ENCODE assay signal across 17 cellular contexts in the genomic region with DNA sequence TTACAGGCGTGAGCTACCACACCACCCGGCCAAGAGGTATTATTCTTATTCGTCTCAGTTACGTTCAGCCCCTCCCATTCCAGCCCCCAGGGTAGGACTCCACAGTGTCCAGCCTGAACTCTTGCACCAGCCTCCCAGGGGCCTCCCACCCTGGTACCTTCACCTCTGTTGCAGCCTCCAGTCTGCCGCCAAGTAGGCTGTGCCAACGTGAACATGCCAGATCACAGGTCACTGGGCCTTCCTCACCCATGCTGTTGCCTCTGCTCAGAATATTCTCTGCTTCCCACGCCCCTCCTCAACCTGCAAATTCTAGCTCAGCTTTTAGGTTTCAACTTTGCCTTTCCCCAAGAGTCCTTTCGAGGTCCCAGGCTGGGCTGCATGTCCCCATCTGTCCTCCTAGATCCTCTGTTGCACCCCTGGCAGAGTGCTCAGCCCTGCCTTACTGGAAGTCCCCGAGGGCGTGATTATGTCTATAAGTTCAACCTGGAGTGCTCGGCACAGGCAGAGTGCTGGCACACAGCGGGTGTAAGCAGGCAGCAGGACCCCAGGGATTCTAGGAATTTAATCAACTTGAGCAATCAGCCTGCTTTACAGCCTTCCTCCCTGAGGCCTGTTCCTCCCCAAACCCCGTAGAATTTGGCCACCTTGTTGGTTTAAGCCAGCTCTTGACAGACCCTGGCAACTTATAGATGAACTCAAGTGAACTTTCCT. TPM values are rescaled to one million over a fixed set of nuclear protein-coding genes. Genes with fewer than 3 reads are reported as not detected.
DNase-seq lines count a peak whose midpoint lies in the region; ATAC-seq and TF ChIP-seq lines count a peak whose summit lies in the region.
"Had no signal": no experiment of that assay in that cellular context is flagged by ENCODE, and none has a peak within 500 bp of the region (broad histone marks: within the 10 kb centered on the region; RNA-seq: fewer than 3 reads in every experiment).

No MANE protein-coding gene starts in this region.

- no peak overlapping the region for H3K9ac ChIP-seq in mammary epithelial cell (ENCODE audit: insufficient read depth, low read length)

- no peaks in the 10 kb centered on the region for H4K20me1 ChIP-seq in mammary epithelial cell (ENCODE audit: insufficient read depth, low read length)

- H3K27me3 ChIP-seq in mammary epithelial cell (ENCODE audit: insufficient read depth, low read length), result no peaks in the 10 kb centered on the region
- H3K27me3 ChIP-seq in SJCRH30, result 0 out of 2 replicates have a peak, but pooled peaks cover 2% of the 10 kb centered on the region

- H3K36me3 ChIP-seq in mammary epithelial cell (ENCODE audit: insufficient read depth, low read length) (no peaks in the 10 kb centered on the region), SJCRH30 (no peaks in the 10 kb centered on the region)

- H3K4me3 ChIP-seq in mammary epithelial cell (replicated peaks in 1 of 3; ENCODE audit: insufficient read depth in 1 of 3, low read depth in 2 of 3, low read length in 3 of 3), result no peak overlapping the region
- no peak overlapping the region for H3K4me3 ChIP-seq in SJCRH30
- H3K4me3 ChIP-seq: skin epidermis had no signal

- H3K4me3 Mint-ChIP-seq in MCF 10A (ENCODE audit: unreplicated experiment), result no peak overlapping the region
- H3K4me3 Mint-ChIP-seq in activated CD4-positive, alpha-beta T cell treated with anti-CD3 and anti-CD28 coated beads, Interleukin-2, amount 10 ng/mL, durations not matched to agents 24 days and 14 days, result no peak overlapping the region
- H3K4me3 Mint-ChIP-seq: activated naive CD4-positive, alpha-beta T cell treated with anti-CD3 and anti-CD28 coated beads, Interleukin-2, amount 10 ng/mL, durations not matched to agents 7 days and 5 days; naive thymus-derived CD4-positive, alpha-beta T cell had no signal

- H3K4me1 ChIP-seq in mammary epithelial cell (ENCODE audit: insufficient read depth, low read length) (no peaks in the 10 kb centered on the region), SJCRH30 (peaks cover 4% of the 10 kb centered on the region; the same call in 1 of the 2 replicates)

- peaks cover 4% of the 10 kb centered on the region for H3K36me3 Mint-ChIP-seq in MCF 10A (ENCODE audit: insufficient read depth, unreplicated experiment)
- no peaks in the 10 kb centered on the region for H3K36me3 Mint-ChIP-seq in activated CD4-positive, alpha-beta T cell treated with anti-CD3 and anti-CD28 coated beads, Interleukin-2, amount 10 ng/mL, durations not matched to agents 24 days and 14 days (ENCODE audit: low read depth)
- H3K36me3 Mint-ChIP-seq: activated naive CD4-positive, alpha-beta T cell treated with anti-CD3 and anti-CD28 coated beads, Interleukin-2, amount 10 ng/mL, durations not matched to agents 7 days and 5 days; naive thymus-derived CD4-positive, alpha-beta T cell had no signal

- no peak overlapping the region for H3K27ac ChIP-seq in mammary epithelial cell (ENCODE audit: insufficient read depth, low read depth, low read length)
- H3K27ac ChIP-seq in SJCRH30, result no peak overlapping the region
- H3K27ac ChIP-seq: skin epidermis had no signal

- no peak overlapping the region for H3K4me2 ChIP-seq in mammary epithelial cell (ENCODE audit: insufficient read depth, low read depth, low read length)

- H3K27ac Mint-ChIP-seq in MCF 10A (ENCODE audit: low read depth, unreplicated experiment), result peak overlapping the region; percentile 57
- H3K27ac Mint-ChIP-seq in activated CD4-positive, alpha-beta T cell treated with anti-CD3 and anti-CD28 coated beads, Interleukin-2, amount 10 ng/mL, durations not matched to agents 24 days and 14 days, result no peak overlapping the region
- H3K27ac Mint-ChIP-seq: activated naive CD4-positive, alpha-beta T cell treated with anti-CD3 and anti-CD28 coated beads, Interleukin-2, amount 10 ng/mL, durations not matched to agents 7 days and 5 days had no signal

- DNase-seq in MCF 10A (ENCODE audit: unreplicated experiment), result peak; percentile 4
- no peak for DNase-seq in mammary epithelial cell
- DNase-seq in SJCRH30, result peak; percentile 35 to 40
- DNase-seq in sciatic nerve (ENCODE audit: low spot score), result no peak
- DNase-seq in activated CD4-positive, alpha-beta T cell treated with anti-CD3 and anti-CD28 coated beads, Interleukin-2, amount 10 ng/mL, durations not matched to agents 24 days and 14 days, result no peak
- no peak for DNase-seq in activated CD4-positive, alpha-beta T cell treated with anti-CD3 and anti-CD28 coated beads for 48 hours
- DNase-seq in stimulated activated CD8-positive, alpha-beta memory T cell treated with anti-CD3 and anti-CD28 coated beads, Interleukin-4, amount 100 ng/mL, for 48 hours, result no peak
- DNase-seq: activated CD4-positive, alpha-beta T cell treated with anti-CD3 and anti-CD28 coated beads, Interleukin-2, amount 50 U/mL, for 4 hours; activated naive CD4-positive, alpha-beta T cell treated with anti-CD3 and anti-CD28 coated beads, Interleukin-2, amount 10 ng/mL, durations not matched to agents 7 days and 5 days; activated T-cell treated with anti-CD3 and anti-CD28 coated beads, Interleukin-2, amount 50 U/mL, for 1 hour; COR-L47; naive thymus-derived CD4-positive, alpha-beta T cell; NCI-H187; NCI-H526 treated with DMSO at 0.1 percent for 48 hours; stimulated activated CD4-positive, alpha-beta T cell treated with anti-CD3 and anti-CD28 coated beads, Interleukin-2, amount 100 ng/mL, for 48 hours had no signal

- H3K4me1 Mint-ChIP-seq in MCF 10A (ENCODE audit: insufficient read depth, unreplicated experiment), result peaks cover 10% of the 10 kb centered on the region
- H3K4me1 Mint-ChIP-seq in activated CD4-positive, alpha-beta T cell treated with anti-CD3 and anti-CD28 coated beads, Interleukin-2, amount 10 ng/mL, durations not matched to agents 24 days and 14 days, result no peaks in the 10 kb centered on the region
- H3K4me1 Mint-ChIP-seq: activated naive CD4-positive, alpha-beta T cell treated with anti-CD3 and anti-CD28 coated beads, Interleukin-2, amount 10 ng/mL, durations not matched to agents 7 days and 5 days had no signal

- in situ Hi-C loops in mammary epithelial cell (cut with MboI; ENCODE audit: low sequenced_read_pairs in 2 of 2), result loop anchor here in 1 of 2 donors (10.0 kb wide), 1 partner anchor 446 kb away; no protein-coding TSS in a partner anchor

- H2AFZ ChIP-seq in mammary epithelial cell (ENCODE audit: low read depth, low read length), result no peak overlapping the region

- no peaks in the 10 kb centered on the region for H3K79me2 ChIP-seq in mammary epithelial cell (ENCODE audit: insufficient read depth, low read length)

- CTCF ChIA-PET in MCF 10A (lab: Yijun Ruan, JAX) (interaction anchor here (0.6 to 1.5 kb wide), 3 partner anchors 9 to 181 kb away, joined by 3 to 7 read pairs (median 3); partner anchors contain the start of genes PTRH1 and TTC16), mammary epithelial cell (lab: Charles Lee; ENCODE audit: low non-redundant PET) (no interaction called here)

- H3K9me3 Mint-ChIP-seq in MCF 10A (ENCODE audit: unreplicated experiment), result no peaks in the 10 kb centered on the region
- H3K9me3 Mint-ChIP-seq in activated CD4-positive, alpha-beta T cell treated with anti-CD3 and anti-CD28 coated beads, Interleukin-2, amount 10 ng/mL, durations not matched to agents 24 days and 14 days, result no peaks in the 10 kb centered on the region
- H3K9me3 Mint-ChIP-seq: activated naive CD4-positive, alpha-beta T cell treated with anti-CD3 and anti-CD28 coated beads, Interleukin-2, amount 10 ng/mL, durations not matched to agents 7 days and 5 days; naive thymus-derived CD4-positive, alpha-beta T cell had no signal

- no peaks in the 10 kb centered on the region for H3K27me3 Mint-ChIP-seq in MCF 10A (ENCODE audit: insufficient read depth, unreplicated experiment)
- H3K27me3 Mint-ChIP-seq in activated CD4-positive, alpha-beta T cell treated with anti-CD3 and anti-CD28 coated beads, Interleukin-2, amount 10 ng/mL, durations not matched to agents 24 days and 14 days, result peaks cover 5% of the 10 kb centered on the region

- TF ChIP-seq CTCF in MCF 10A (IDR thresholded peaks at IDR 0.05; ENCODE audit: unreplicated experiment), result no peak
- TF ChIP-seq CTCF in mammary epithelial cell (conservative IDR thresholded peaks at IDR 0.05 in 1 of 2, IDR thresholded peaks at IDR 0.05 in 1 of 2; ENCODE audit: extremely low read depth in 1 of 2, insufficient read depth in 1 of 2, low read depth in 1 of 2, low read length in 2 of 2), result no peak

- ATAC-seq in esophagus mucosa, result peak; percentile 45
- peak; percentile 32 for ATAC-seq in sciatic nerve
- ATAC-seq: naive thymus-derived CD4-positive, alpha-beta T cell had no signal

- H3K9me3 ChIP-seq in mammary epithelial cell (replicated peaks; ENCODE audit: insufficient read depth, low read length) (no peaks in the 10 kb centered on the region), SJCRH30 (replicated peaks) (no peaks in the 10 kb centered on the region)

- BruUV-seq in MCF 10A (replicated peaks; lab: Mats Ljungman, UMichigan) (no TSS peak), mammary epithelial cell (replicated peaks; lab: Mats Ljungman, UMichigan) (no TSS peak)

- intact Hi-C loops in MCF 10A (cut with micrococcal nuclease) (no loop called here), mammary epithelial cell (cut with micrococcal nuclease) (no loop called here), sciatic nerve (cut with DNase I) (loop anchor here (2.0 kb wide), 1 partner anchor 68 kb away; no protein-coding TSS in a partner anchor)
- intact Hi-C loops in activated CD4-positive, alpha-beta T cell treated with anti-CD3 and anti-CD28 coated beads, Interleukin-2, amount 10 ng/mL, durations not matched to agents 24 days and 14 days (cut with micrococcal nuclease), result no loop called here

- dilution Hi-C loops in mammary epithelial cell (cut with HindIII; ENCODE audit: low sequenced_read_pairs), result loop anchor here (5.0 kb wide), 1 partner anchor 53 kb away; no protein-coding TSS in a partner anchor

- WGBS in mammary epithelial cell (ENCODE audit: low coverage, missing lambda C conversion rate), result 44% methylated on average over 11 of the region's 13 CpGs

- POLR2A ChIA-PET in MCF 10A (lab: Yijun Ruan, JAX), result interaction anchor here (0.5 to 1.2 kb wide), 2 partner anchors 9 to 381 kb away, joined by 3 read pairs; no protein-coding TSS in a partner anchor

RNA-seq across cellular contexts. Expression of gene STXBP1, which starts 13.1 kb away (rescaled TPM):
- 20.0 and 36.6 TPM in 2 replicates for total RNA-seq in MCF 10A (2022)
- total RNA-seq in mammary epithelial cell, result 10 to 100 TPM; 32.5 to 72.5 TPM
- 31.6 TPM for polyA plus RNA-seq in mammary epithelial cell
- 107 TPM for polyA minus RNA-seq in mammary epithelial cell
- 3.6 and 5.2 TPM in 2 replicates for total RNA-seq in SJCRH30 (2014; rRNA removed; shearing (Covaris generic))
- total RNA-seq in esophagus mucosa, result 10.1 TPM
- 113 TPM for total RNA-seq in sciatic nerve
- 26.5 and 31.1 TPM in 2 replicates for total RNA-seq in activated CD4-positive, alpha-beta T cell treated with anti-CD3 and anti-CD28 coated beads, Interleukin-2, amount 10 ng/mL, durations not matched to agents 24 days and 14 days

Comparison
In these comparisons a context has a peak if more than half of its experiments do, and no peak if none do; other contexts are left out.
1. DNase-seq: peak in MCF 10A (single experiment) and SJCRH30 (2 of 2); none in mammary epithelial cell (single experiment), sciatic nerve (single experiment), activated CD4-positive, alpha-beta T cell treated with anti-CD3 and anti-CD28 coated beads, Interleukin-2, amount 10 ng/mL, durations not matched to agents 24 days and 14 days (single experiment), activated CD4-positive, alpha-beta T cell treated with anti-CD3 and anti-CD28 coated beads for 48 hours (single experiment) and stimulated activated CD8-positive, alpha-beta memory T cell treated with anti-CD3 and anti-CD28 coated beads, Interleukin-4, amount 100 ng/mL, for 48 hours (single experiment).